Comparison of ENCODE assay signal across 8 cellular contexts in genomic region chr2:237694423-237695194, GRCh38.
A peak's percentile ranks its signal among the peaks of the same experiment; 100 is the strongest.
DNase-seq lines count a peak whose midpoint lies in the region; ATAC-seq and TF ChIP-seq lines count a peak whose summit lies in the region.

No MANE protein-coding gene starts in this region.

- peak overlapping the region; percentile 93 to 97 (median 96) for H3K27ac Mint-ChIP-seq in CD4-positive, alpha-beta memory T cell
- H3K27ac Mint-ChIP-seq in naive thymus-derived CD8-positive, alpha-beta T cell = peak overlapping the region; percentile 91 to 97 (median 94)

- peaks cover 53 to 82% (median 70%) of the 10 kb centered on the region in 4 donors for H3K4me1 Mint-ChIP-seq in CD4-positive, alpha-beta memory T cell
- H3K4me1 Mint-ChIP-seq in naive thymus-derived CD8-positive, alpha-beta T cell = peaks cover 45 to 83% (median 77%) of the 10 kb centered on the region in 4 donors

- no peaks in the 10 kb centered on the region for H3K27me3 ChIP-seq in CD4-positive, alpha-beta memory T cell (ENCODE audit: insufficient read depth, low read length)
- H3K27me3 ChIP-seq in Karpas-422 (ENCODE audit: low read length) = no peaks in the 10 kb centered on the region; the same call in 1 of the 2 replicates
- H3K27me3 ChIP-seq in breast epithelium = no peaks in the 10 kb centered on the region

- H2AFZ ChIP-seq in Karpas-422 (ENCODE audit: low read length) = no peak overlapping the region

- peaks cover 64% of the 10 kb centered on the region for H4K20me1 ChIP-seq in Karpas-422 (ENCODE audit: insufficient read depth, low read depth, low read length)

- H3K36me3 ChIP-seq in CD4-positive, alpha-beta memory T cell (ENCODE audit: insufficient read depth, low read length) = no peaks in the 10 kb centered on the region
- H3K36me3 ChIP-seq in Karpas-422 (ENCODE audit: insufficient read depth, low read length) = no peaks in the 10 kb centered on the region
- H3K36me3 ChIP-seq in breast epithelium = no peaks in the 10 kb centered on the region

- peaks cover 0 to 2% (median 0%) of the 10 kb centered on the region in 8 donors for H3K9me3 Mint-ChIP-seq in CD4-positive, alpha-beta memory T cell
- H3K9me3 Mint-ChIP-seq in naive thymus-derived CD8-positive, alpha-beta T cell = no peaks in the 10 kb centered on the region

- H3K4me3 Mint-ChIP-seq in CD4-positive, alpha-beta memory T cell = peak overlapping the region; percentile 90 to 97 (median 93)
- peak overlapping the region; percentile 83 to 98 (median 90) for H3K4me3 Mint-ChIP-seq in naive thymus-derived CD8-positive, alpha-beta T cell

- peak in 4 of 5 donors; percentile 20 to 54 (median 26) for DNase-seq in CD4-positive, alpha-beta memory T cell
- no peak for DNase-seq in Karpas-422
- DNase-seq in breast epithelium (ENCODE audit: low spot score in 2 of 2) = no peak
- no peak for DNase-seq in naive thymus-derived CD8-positive, alpha-beta T cell
- no peak for DNase-seq in DMS 273 (lab: John Stamatoyannopoulos, UW; ENCODE audit: unreplicated experiment)
- DNase-seq in COR-L47 (lab: John Stamatoyannopoulos, UW) = no peak
- DNase-seq in stimulated activated naive CD4-positive, alpha-beta T cell (lab: John Stamatoyannopoulos, UW) = no peak

- ATAC-seq in naive thymus-derived CD8-positive, alpha-beta T cell = no peak
- ATAC-seq in HG03378 (IDR thresholded peaks at IDR 0.05; ENCODE audit: unreplicated experiment) = no peak

- 0 out of 2 replicates have a peak, but pooled peaks cover 12% of the 10 kb centered on the region for H3K79me2 ChIP-seq in Karpas-422 (ENCODE audit: low read length)

- peak overlapping the region; percentile 1; the same call in 1 of the 2 replicates for H3K9ac ChIP-seq in Karpas-422 (ENCODE audit: low read length)

- peaks cover 76% of the 10 kb centered on the region for H3K4me1 ChIP-seq in CD4-positive, alpha-beta memory T cell (ENCODE audit: insufficient read depth, low read length)
- H3K4me1 ChIP-seq in Karpas-422 (ENCODE audit: low read length) (peaks cover 39% of the 10 kb centered on the region), breast epithelium (peaks cover 6 to 9% of the 10 kb centered on the region in 2 donors)

- no peaks in the 10 kb centered on the region for H3K9me3 ChIP-seq in CD4-positive, alpha-beta memory T cell (ENCODE audit: control insufficient read depth in 1 of 2, low read length in 2 of 2)
- H3K9me3 ChIP-seq in Karpas-422 (ENCODE audit: low read length) (no peaks in the 10 kb centered on the region), breast epithelium (no peaks in the 10 kb centered on the region)

- H3K4me3 ChIP-seq in CD4-positive, alpha-beta memory T cell (ENCODE audit: low read length in 2 of 2) = peak overlapping the region; percentile 79 to 89
- H3K4me3 ChIP-seq in Karpas-422 (ENCODE audit: low read length) = no peak overlapping the region; the same call in 1 of the 2 replicates
- H3K4me3 ChIP-seq in breast epithelium = peak overlapping the region; percentile 20 to 98 (median 82)

- H3K9me2 ChIP-seq in Karpas-422 (replicated peaks; ENCODE audit: insufficient read depth, low read length) = no peaks in the 10 kb centered on the region

- no peaks in the 10 kb centered on the region for H3K27me3 Mint-ChIP-seq in CD4-positive, alpha-beta memory T cell
- H3K27me3 Mint-ChIP-seq in naive thymus-derived CD8-positive, alpha-beta T cell = no peaks in the 10 kb centered on the region

- peak overlapping the region; percentile 96 for H3K27ac ChIP-seq in CD4-positive, alpha-beta memory T cell (ENCODE audit: low read depth, low read length)
- H3K27ac ChIP-seq in Karpas-422 (ENCODE audit: low read length) = no peak overlapping the region
- H3K27ac ChIP-seq in breast epithelium = peak overlapping the region; percentile 94

- TF ChIP-seq CTCF in breast epithelium (IDR thresholded peaks at IDR 0.05) = no peak

- H3K4me2 ChIP-seq in Karpas-422 (ENCODE audit: low read depth, low read length, poor library complexity, severe bottlenecking) = peak overlapping the region; percentile 93

- CTCF ChIA-PET in CD4-positive, alpha-beta memory T cell (lab: Charles Lee; ENCODE audit: partially characterized antibody) = interaction anchor here (0.6 to 15.7 kb wide), 10 partner anchors 12 to 219 kb away, joined by 3 to 376 read pairs (median 3); no protein-coding TSS in a partner anchor

- peaks cover 0 to 14% of the 10 kb centered on the region in 2 donors for H3K36me3 Mint-ChIP-seq in CD4-positive, alpha-beta memory T cell
- peaks cover 0 to under 1% (median 0%) of the 10 kb centered on the region in 3 donors for H3K36me3 Mint-ChIP-seq in naive thymus-derived CD8-positive, alpha-beta T cell

- POLR2A ChIA-PET in CD4-positive, alpha-beta memory T cell (lab: Charles Lee; ENCODE audit: partially characterized antibody) = interaction anchor here (0.9 to 13.6 kb wide), 11 partner anchors 9 to 90 kb away, joined by 3 to 607 read pairs (median 9); no protein-coding TSS in a partner anchor
- POLR2A ChIA-PET in naive thymus-derived CD8-positive, alpha-beta T cell (lab: Charles Lee) = interaction anchor here (0.6 to 12.9 kb wide), 6 partner anchors 8 to 535 kb away, joined by 3 to 338 read pairs (median 6); no protein-coding TSS in a partner anchor

- intact Hi-C loops in CD4-positive, alpha-beta memory T cell (cut with micrococcal nuclease) = loop anchor here (1.0 to 5.0 kb wide), 5 partner anchors 38 to 593 kb away; partner anchors contain the start of genes PER2, SCLY and UBE2F
- intact Hi-C loops in breast epithelium (cut with DNase I; ENCODE audit: low total_unique reads) = loop anchor here (5.0 kb wide), 1 partner anchor 38 kb away; no protein-coding TSS in a partner anchor

- no peak for TF ChIP-seq POLR2A in breast epithelium (IDR thresholded peaks at IDR 0.05)

Comparison
In these comparisons a context has a peak if more than half of its experiments do, and no peak if none do; other contexts are left out.
1. DNase-seq: peak in CD4-positive, alpha-beta memory T cell (4 of 5); none in Karpas-422 (single experiment), breast epithelium (0 of 2), naive thymus-derived CD8-positive, alpha-beta T cell (0 of 10), DMS 273 (single experiment), COR-L47 (single experiment) and stimulated activated naive CD4-positive, alpha-beta T cell (0 of 6).